8 cellular contexts compared by ENCODE assay signal in genomic region chr11:127003260-127003981, GRCh38. TPM values are rescaled to one million over a fixed set of nuclear protein-coding genes. Genes with fewer than 3 reads are reported as not detected.
DNase-seq lines count a peak whose midpoint lies in the region; ATAC-seq, FAIRE-seq and TF ChIP-seq lines count a peak whose summit lies in the region.

No MANE protein-coding gene starts in this region.

- 9% methylated on average over 7 of the region's 62 CpGs for WGBS in HepG2 (ENCODE audit: low lambda C conversion rate)

- in situ Hi-C loops in brain microvascular endothelial cell (cut with HindIII; ENCODE audit: low pct_ligation_motif_present, low sequenced_read_pairs): no loop called here
- in situ Hi-C loops in HepG2 (cut with HindIII; ENCODE audit: extremely low pct_ligation_motif_present, low pct_unique_long_range_greater_than_20kb): no loop called here

- no peak overlapping the region for H3K4me3 ChIP-seq in GM06990 (replicated peaks; ENCODE audit: low read depth, low read length)
- H3K4me3 ChIP-seq in brain microvascular endothelial cell (ENCODE audit: low read depth, low read length): peak overlapping the region; percentile 40
- H3K4me3 ChIP-seq in HepG2 (replicated peaks in 1 of 3; ENCODE audit: insufficient read depth in 1 of 3, low read depth in 2 of 3, low read length in 3 of 3): no peak overlapping the region

- TF ChIP-seq CTCF in GM06990 (IDR thresholded peaks at IDR 0.05; ENCODE audit: insufficient read depth, low read length, poor library complexity, severe bottlenecking): peak; percentile 38
- TF ChIP-seq CTCF in brain microvascular endothelial cell (IDR thresholded peaks at IDR 0.05; ENCODE audit: low read depth, low read length, missing control alignments): peak; percentile 62
- peak; percentile 34 for TF ChIP-seq CTCF in HepG2 (CRISPR knock-in tag; IDR thresholded peaks at IDR 0.05)

- TF ChIP-seq POLR2A in HepG2 (IDR thresholded peaks at IDR 0.05; ENCODE audit: insufficient read depth in 1 of 2, low read depth in 2 of 2, low read length in 2 of 2): no peak

- H3K4me1 ChIP-seq in HepG2 (ENCODE audit: insufficient read depth, low read length): no peaks in the 10 kb centered on the region

- H3K27ac ChIP-seq in brain microvascular endothelial cell: no peak overlapping the region
- no peak overlapping the region for H3K27ac ChIP-seq in HepG2 (ENCODE audit: extremely low read length, insufficient read depth, low read length)

- TF ChIP-seq EP300 in HepG2 (IDR thresholded peaks at IDR 0.05; ENCODE audit: low read depth in 2 of 2, low read length in 2 of 2) (no peak), HepG2 (CRISPR knock-in tag; IDR thresholded peaks at IDR 0.05; ENCODE audit: borderline replicate concordance) (no peak)

- H3K4me2 ChIP-seq in HepG2 (ENCODE audit: low read depth, low read length): 0 out of 2 replicates have a peak overlapping the region, but pooled peaks have one; percentile 12

- ATAC-seq in HepG2: peak; percentile 96
- no peak for ATAC-seq in GM19324 (IDR thresholded peaks at IDR 0.05; ENCODE audit: low FRiP score, unreplicated experiment)
- no peak for ATAC-seq in HG03565 (IDR thresholded peaks at IDR 0.05; ENCODE audit: unreplicated experiment)

- no peaks in the 10 kb centered on the region; the same call in 1 of the 2 replicates for H4K20me1 ChIP-seq in HepG2 (ENCODE audit: insufficient read depth, low read length)

- no peaks in the 10 kb centered on the region for H3K79me2 ChIP-seq in HepG2 (ENCODE audit: insufficient read depth, low read length)

- no peak overlapping the region for H2AFZ ChIP-seq in HepG2 (ENCODE audit: low read length)

- no TSS peak for BruUV-seq in HepG2 (replicated peaks; lab: Mats Ljungman, UMichigan)

- peak; percentile 17 for DNase-seq in GM06990 (ENCODE audit: extremely low read depth, insufficient read length)
- DNase-seq in NCI-H146 treated with DMSO at 0.1 percent for 48 hours (lab: John Stamatoyannopoulos, UW; ENCODE audit: unreplicated experiment): peak; percentile 75
- no peak for DNase-seq in brain microvascular endothelial cell
- no peak for DNase-seq in HepG2 (ENCODE audit: low spot score)
- DNase-seq in stimulated activated CD4-positive, alpha-beta T cell treated with anti-CD3 and anti-CD28 coated beads, Interleukin-4, amount 100 ng/mL, for 4 hours: no peak
- DNase-seq in activated effector memory CD4-positive, alpha-beta T cell treated with Interleukin-2 at 50 U/mL for 16 hours: no peak

- H3K27me3 ChIP-seq in GM06990 (replicated peaks; ENCODE audit: control insufficient read depth, insufficient read depth, low read length) (peaks cover 3% of the 10 kb centered on the region), brain microvascular endothelial cell (replicated peaks) (peaks cover 8% of the 10 kb centered on the region), HepG2 (ENCODE audit: control insufficient read depth in 1 of 2, insufficient read depth in 2 of 2, low read length in 2 of 2) (peaks cover 5 to 51% of the 10 kb centered on the region in 2 experiments; a peak in 3 of 5 replicates)

- H3K9ac ChIP-seq in HepG2 (ENCODE audit: insufficient read depth, low read depth, low read length): no peak overlapping the region

- intact Hi-C loops in HepG2 (cut with micrococcal nuclease; ENCODE audit: unreplicated experiment): no loop called here

- CTCF ChIA-PET in HepG2 (lab: Yijun Ruan, JAX; ENCODE audit: low intra/inter-chr PET ratio, low total read pairs): no interaction called here

- no peaks in the 10 kb centered on the region for H3K9me3 ChIP-seq in HepG2 (ENCODE audit: low read length)

- POLR2A ChIA-PET in HepG2 (lab: Yijun Ruan, JAX): no interaction called here

- H3K36me3 ChIP-seq in GM06990 (ENCODE audit: control insufficient read depth, insufficient read depth, low read length): no peaks in the 10 kb centered on the region
- H3K36me3 ChIP-seq in brain microvascular endothelial cell (replicated peaks): no peaks in the 10 kb centered on the region
- H3K36me3 ChIP-seq in HepG2 (replicated peaks in 1 of 2; ENCODE audit: control insufficient read depth in 1 of 2, insufficient read depth in 2 of 2, low read length in 2 of 2): no peaks in the 10 kb centered on the region

- no peak for FAIRE-seq in HepG2 (lab: Jason Lieb, UNC)

- TF ChIP-seq RAD21 in HepG2 (CRISPR knock-in tag; IDR thresholded peaks at IDR 0.05): no peak

TF ChIP-seq in HepG2, 621 proteins besides CTCF, POLR2A, EP300 and RAD21:
- peak; percentile 26; the same call in 1 of the 2 replicates for TF ChIP-seq ZNF777 (CRISPR knock-in tag; IDR thresholded peaks at IDR 0.05)
- TF ChIP-seq ZNF557 (CRISPR knock-in tag; IDR thresholded peaks at IDR 0.05): no peak
- TF ChIP-seq AGO2 (optimal IDR thresholded peaks at IDR 0.05; ENCODE audit: low read depth, low read length): no peak
TF ChIP-seq in HepG2: peak in this region for 1.

RNA-seq across cellular contexts. Expression of gene KIRREL3, which starts 2.9 kb away (rescaled TPM):
- not detected in 2 replicates for total RNA-seq in HepG2 (2016; rRNA removed; fragmentation: Illumina TruSeq; extraction: Trizol)
- not detected in 2 replicates for total RNA-seq in HepG2 (2016; cell fraction: cytosol; rRNA removed; fragmentation: Illumina TruSeq; extraction: Trizol; ENCODE audit: low read depth)
- total RNA-seq in HepG2 (2016; cell fraction: insoluble cytoplasmic fraction; rRNA removed; fragmentation: Illumina TruSeq; extraction: Trizol): not detected in 2 replicates
- total RNA-seq in HepG2 (2016; cell fraction: membrane; rRNA removed; fragmentation: Illumina TruSeq; extraction: Trizol): not detected in 2 replicates
- not detected in 2 replicates for total RNA-seq in HepG2 (2016; cell fraction: nucleus; rRNA removed; fragmentation: Illumina TruSeq; extraction: Trizol)
- polyA plus RNA-seq in HepG2 (2011; rRNA removed): not detected in 2 replicates
- not detected in 2 replicates for polyA plus RNA-seq in HepG2 (2011; cell fraction: cytosol; rRNA removed)
- not detected in 2 replicates for polyA plus RNA-seq in HepG2 (2011; cell fraction: nucleus; rRNA removed)
- polyA plus RNA-seq in HepG2 (2012): 0.63 and 1.2 TPM in 2 replicates
- not detected in 2 replicates for polyA plus RNA-seq in HepG2 (2016; cell fraction: cytosol; fragmentation: Illumina TruSeq; extraction: Trizol; ENCODE audit: low read depth)
- polyA plus RNA-seq in HepG2 (2016; cell fraction: insoluble cytoplasmic fraction; fragmentation: Illumina TruSeq; extraction: Trizol; ENCODE audit: low read depth): not detected in 2 replicates
- polyA plus RNA-seq in HepG2 (2016; cell fraction: membrane; fragmentation: Illumina TruSeq; extraction: Trizol; ENCODE audit: low read depth): not detected in 2 replicates
- not detected in 2 replicates for polyA plus RNA-seq in HepG2 (2016; cell fraction: nucleus; fragmentation: Illumina TruSeq; extraction: Trizol; ENCODE audit: insufficient read depth, low read depth)
- not detected in 2 replicates for polyA minus RNA-seq in HepG2 (2011; rRNA and poly(A)+ RNA removed; ENCODE audit: low replicate concordance)
- not detected in 2 replicates for polyA minus RNA-seq in HepG2 (2011; cell fraction: cytosol; rRNA and poly(A)+ RNA removed)
- polyA minus RNA-seq in HepG2 (2011; cell fraction: nucleus; rRNA and poly(A)+ RNA removed): not detected in 2 replicates

Comparison
In these comparisons a context has a peak if more than half of its experiments do, and no peak if none do; other contexts are left out.
1. DNase-seq: peak in GM06990 (single experiment) and NCI-H146 treated with DMSO at 0.1 percent for 48 hours (single experiment); none in brain microvascular endothelial cell (single experiment), HepG2 (single experiment), stimulated activated CD4-positive, alpha-beta T cell treated with anti-CD3 and anti-CD28 coated beads, Interleukin-4, amount 100 ng/mL, for 4 hours (0 of 2) and activated effector memory CD4-positive, alpha-beta T cell treated with Interleukin-2 at 50 U/mL for 16 hours (single experiment).
2. Peak in every context shown above with its lines, with median percentiles within 50 percentile points of each other: CTCF ChIP-seq.